ENCODE assay signal across 12 cellular contexts in the genomic region with DNA sequence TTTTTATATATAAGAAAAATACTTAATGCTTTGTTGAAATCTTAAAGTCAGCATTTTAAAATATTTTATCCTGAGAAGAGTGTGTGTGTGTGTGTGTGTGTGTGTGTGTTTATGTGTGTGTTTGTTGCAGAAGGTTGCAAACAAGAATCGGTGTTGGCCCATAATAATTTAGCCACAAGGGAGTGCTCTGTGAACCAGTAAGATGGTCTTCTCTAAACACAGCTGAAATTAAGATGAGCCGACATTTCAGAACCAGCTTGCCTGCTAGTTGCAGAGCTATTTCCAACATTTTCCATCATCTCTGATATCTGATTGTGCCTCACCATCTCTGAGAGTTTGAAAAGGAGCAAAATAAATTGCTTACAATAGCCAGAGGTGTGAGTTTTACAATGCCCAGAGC.
DNase-seq lines count a peak whose midpoint lies in the region; ATAC-seq and TF ChIP-seq lines count a peak whose summit lies in the region.
"Had no signal": no experiment of that assay in that cellular context is flagged by ENCODE, and none has a peak within 500 bp of the region (broad histone marks: within the 10 kb centered on the region; RNA-seq: fewer than 3 reads in every experiment).

No MANE protein-coding gene starts in this region.

- TF ChIP-seq CTCF in GM12872 (IDR thresholded peaks at IDR 0.05; ENCODE audit: insufficient read depth, low read depth, low read length): peak; percentile 35; the same call in 2 of the 3 replicates
- no peak for TF ChIP-seq CTCF in SU-DHL-6 (IDR thresholded peaks at IDR 0.05; ENCODE audit: insufficient read depth, low read length, poor library complexity, severe bottlenecking)

- H4K20me1 ChIP-seq in SU-DHL-6 (ENCODE audit: low read depth, low read length): no peaks in the 10 kb centered on the region

- peaks cover 39% of the 10 kb centered on the region for H3K4me1 ChIP-seq in ACC112 (ENCODE audit: control insufficient read depth, insufficient read depth, low read length, unreplicated experiment)
- H3K4me1 ChIP-seq: Caco-2, foreskin keratinocyte had no signal

- H3K9ac ChIP-seq in SU-DHL-6 (ENCODE audit: low read length): no peak overlapping the region

- H3F3A ChIP-seq in SU-DHL-6 (ENCODE audit: insufficient read depth): no peaks in the 10 kb centered on the region

- no peaks in the 10 kb centered on the region for H3K27me3 ChIP-seq in ACC112 (ENCODE audit: insufficient read depth, low read length)
- no peaks in the 10 kb centered on the region for H3K27me3 ChIP-seq in SU-DHL-6 (ENCODE audit: low read length)
- H3K27me3 ChIP-seq: foreskin keratinocyte had no signal

- no peaks in the 10 kb centered on the region for H3K9me3 ChIP-seq in SU-DHL-6 (ENCODE audit: insufficient read depth, low read length)
- H3K9me3 ChIP-seq: Caco-2 had no signal

- DNase-seq in iris pigment epithelial cell (ENCODE audit: low read depth) (peak; percentile 35), medulla oblongata (ENCODE audit: extremely low spot score) (no peak), amniotic stem cell (lab: John Stamatoyannopoulos, UW) (no peak)
- DNase-seq: Caco-2, NCI-H1048 had no signal

- H3K4me3 ChIP-seq in ACC112 (ENCODE audit: low read depth, low read length): no peak overlapping the region
- H3K4me3 ChIP-seq in SU-DHL-6 (ENCODE audit: insufficient read depth, low read length, poor library complexity, severe bottlenecking): no peak overlapping the region

- no peak for ATAC-seq in HG02588 (IDR thresholded peaks at IDR 0.05; ENCODE audit: unreplicated experiment)
- no peak for ATAC-seq in GM21529 (IDR thresholded peaks at IDR 0.05; ENCODE audit: unreplicated experiment)
- ATAC-seq: Panc1 had no signal

- 0 out of 2 replicates have a peak overlapping the region, but pooled peaks have one; percentile 3 for H3K27ac ChIP-seq in ACC112 (ENCODE audit: low read depth, low read length)
- no peak overlapping the region for H3K27ac ChIP-seq in SU-DHL-6 (ENCODE audit: low read depth, low read length)
- H3K27ac ChIP-seq: foreskin keratinocyte had no signal

- peak overlapping the region; percentile 37 for H3K4me2 ChIP-seq in SU-DHL-6 (ENCODE audit: low read depth, low read length, poor library complexity, severe bottlenecking)

- no peaks in the 10 kb centered on the region for H3K9me2 ChIP-seq in SU-DHL-6 (replicated peaks; ENCODE audit: insufficient read depth, low read length)

- no peak overlapping the region for H2AFZ ChIP-seq in ACC112 (ENCODE audit: low read length, unreplicated experiment)
- no peak overlapping the region for H2AFZ ChIP-seq in SU-DHL-6 (ENCODE audit: low read depth, low read length, severe bottlenecking)

- no peaks in the 10 kb centered on the region for H3K36me3 ChIP-seq in ACC112 (ENCODE audit: insufficient read depth, low read length)
- no peaks in the 10 kb centered on the region for H3K36me3 ChIP-seq in SU-DHL-6 (ENCODE audit: low read length)

- H3K79me2 ChIP-seq in ACC112 (ENCODE audit: control insufficient read depth, insufficient read depth, low read length, unreplicated experiment) (no peaks in the 10 kb centered on the region), SU-DHL-6 (ENCODE audit: insufficient read depth, low read length) (no peaks in the 10 kb centered on the region)
